ENCODE assay signal across 26 cellular contexts in genomic region chr15:31089361-31090047, GRCh38. TPM values are rescaled to one million over a fixed set of nuclear protein-coding genes. Genes with fewer than 3 reads are reported as not detected.
"Had no signal": no experiment of that assay in that cellular context is flagged by ENCODE, and none has a peak within 500 bp of the region (broad histone marks: within the 10 kb centered on the region; RNA-seq: fewer than 3 reads in every experiment).

No MANE protein-coding gene starts in this region.

- H3K9me3 ChIP-seq: ascending aorta, body of pancreas, Peyer's patch, SJSA1 had no signal

- H3K4me3 Mint-ChIP-seq: activated CD4-positive, alpha-beta T cell treated with anti-CD3 and anti-CD28 coated beads, Interleukin-2, amount 10 ng/mL, durations not matched to agents 24 days and 14 days; activated naive CD8-positive, alpha-beta T cell treated with anti-CD3 and anti-CD28 coated beads, Interleukin-2, amount 50 U/mL, for 24 hours; central memory CD8-positive, alpha-beta T cell; T-helper 1 cell treated with Interleukin-12 subunit alpha and Interleukin-12 subunit beta and Interleukin-4 antibody, amounts not matched to agents 30 μg/mL and 1 μg/mL, for 36 hours had no signal

- H3K9me3 Mint-ChIP-seq: activated CD4-positive, alpha-beta T cell treated with anti-CD3 and anti-CD28 coated beads, Interleukin-2, amount 10 ng/mL, durations not matched to agents 24 days and 14 days; activated naive CD8-positive, alpha-beta T cell treated with anti-CD3 and anti-CD28 coated beads, Interleukin-2, amount 50 U/mL, for 24 hours; activated T-helper 2 cell treated with anti-CD3 and anti-CD28 coated beads, Interferon-gamma antibody, Interleukin-2, Interleukin-4, amounts not matched to agents 10 μg/mL and 5 μg/mL and 100 μg/mL, durations not matched to agents 14 hours and 24 hours and 36 hours; central memory CD8-positive, alpha-beta T cell; T-helper 1 cell treated with Interleukin-12 subunit alpha and Interleukin-12 subunit beta and Interleukin-4 antibody, amounts not matched to agents 30 μg/mL and 1 μg/mL, for 36 hours had no signal

- H3K27ac ChIP-seq: ascending aorta, body of pancreas, Peyer's patch, RWPE1, SJSA1 had no signal

- H3K4me1 ChIP-seq: ascending aorta, body of pancreas, Peyer's patch had no signal

- H3K27ac Mint-ChIP-seq: activated CD4-positive, alpha-beta T cell treated with anti-CD3 and anti-CD28 coated beads, Interleukin-2, amount 10 ng/mL, durations not matched to agents 24 days and 14 days; activated naive CD8-positive, alpha-beta T cell treated with anti-CD3 and anti-CD28 coated beads, Interleukin-2, amount 50 U/mL, for 24 hours; activated T-helper 2 cell treated with anti-CD3 and anti-CD28 coated beads, Interferon-gamma antibody, Interleukin-2, Interleukin-4, amounts not matched to agents 10 μg/mL and 5 μg/mL and 100 μg/mL, durations not matched to agents 14 hours and 24 hours and 36 hours; T-helper 1 cell treated with Interleukin-12 subunit alpha and Interleukin-12 subunit beta and Interleukin-4 antibody, amounts not matched to agents 30 μg/mL and 1 μg/mL, for 36 hours had no signal

- H3K27me3 Mint-ChIP-seq: activated naive CD8-positive, alpha-beta T cell treated with anti-CD3 and anti-CD28 coated beads, Interleukin-2, amount 50 U/mL, for 24 hours had no signal

- H3K4me3 ChIP-seq: ascending aorta, body of pancreas, Peyer's patch, SJSA1 had no signal

- H3K27me3 ChIP-seq: ascending aorta, body of pancreas, Peyer's patch, SJSA1 had no signal

- ATAC-seq: activated naive CD8-positive, alpha-beta T cell treated with anti-CD3 and anti-CD28 coated beads, Interleukin-2, amount 50 U/mL, for 24 hours; body of pancreas had no signal

- H3K36me3 ChIP-seq: ascending aorta, Peyer's patch, SJSA1 had no signal

- DNase-seq: activated CD4-positive, alpha-beta T cell treated with anti-CD3 and anti-CD28 coated beads, Interleukin-2, amount 10 ng/mL, durations not matched to agents 24 days and 14 days; activated CD4-positive, alpha-beta T cell treated with anti-CD3 and anti-CD28 coated beads, Interleukin-2, amount 50 U/mL, for 48 hours; activated CD4-positive, CD25-positive, alpha-beta regulatory T cell treated with anti-CD3 and anti-CD28 coated beads, Interleukin-2, amount 50 U/mL, for 72 hours; activated gamma-delta T cell treated with Interleukin-2 at 50 U/mL for 16 hours; activated naive CD4-positive, alpha-beta T cell treated with anti-CD3 and anti-CD28 coated beads, Interleukin-2, amount 50 U/mL, for 16 hours; activated naive CD8-positive, alpha-beta T cell treated with anti-CD3 and anti-CD28 coated beads, Interleukin-2, amount 50 U/mL, for 24 hours; activated T-cell treated with anti-CD3 and anti-CD28 coated beads for 4 hours; activated T-cell treated with anti-CD3 and anti-CD28 coated beads, Interleukin-2, amount 50 U/mL, for 48 hours; amniotic stem cell; body of pancreas; Kasumi-1; KBM-7; NCI-H1092; NCI-H1417 treated with DMSO at 0.1 percent for 48 hours; NCI-H1694; NCI-H2029; NCI-H2107; NCI-H524; Peyer's patch; SHP77 had no signal

- H3K4me1 Mint-ChIP-seq: activated CD4-positive, alpha-beta T cell treated with anti-CD3 and anti-CD28 coated beads, Interleukin-2, amount 10 ng/mL, durations not matched to agents 24 days and 14 days; activated naive CD8-positive, alpha-beta T cell treated with anti-CD3 and anti-CD28 coated beads, Interleukin-2, amount 50 U/mL, for 24 hours; central memory CD8-positive, alpha-beta T cell had no signal

RNA-seq across cellular contexts. Expression of gene TRPM1, which starts 12.0 kb away (rescaled TPM):
- total RNA-seq: activated CD4-positive, alpha-beta T cell treated with anti-CD3 and anti-CD28 coated beads, Interleukin-2, amount 10 ng/mL, durations not matched to agents 24 days and 14 days; activated T-helper 2 cell treated with anti-CD3 and anti-CD28 coated beads, Interferon-gamma antibody, Interleukin-2, Interleukin-4, amounts not matched to agents 10 μg/mL and 5 μg/mL and 100 μg/mL, durations not matched to agents 14 hours and 24 hours and 36 hours; ascending aorta; body of pancreas; Peyer's patch had no signal
